Comparison of ENCODE assay signal across 19 cellular contexts in the genomic region with DNA sequence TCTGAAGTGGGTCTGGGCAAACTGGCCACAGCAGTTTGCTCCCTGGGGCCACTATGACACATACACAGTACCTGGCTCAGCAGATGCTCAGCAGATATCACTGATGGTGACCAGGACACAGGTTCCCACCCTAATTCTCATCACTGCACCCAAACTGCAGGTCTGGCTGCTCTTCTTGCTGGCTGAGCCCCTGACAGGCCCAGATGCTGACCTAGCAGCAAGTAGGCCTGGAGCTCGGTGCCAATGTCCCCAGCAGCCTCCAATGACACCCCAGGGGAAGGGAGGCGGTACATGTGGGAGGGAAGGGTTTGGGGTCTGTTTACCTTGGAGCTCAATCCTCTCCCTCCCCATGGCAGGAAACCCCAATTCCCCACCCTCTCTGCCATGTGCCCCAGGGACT. TPM values are rescaled to one million over a fixed set of nuclear protein-coding genes. Genes with fewer than 3 reads are reported as not detected.
"Had no signal": no experiment of that assay in that cellular context is flagged by ENCODE, and none has a peak within 500 bp of the region (broad histone marks: within the 10 kb centered on the region; RNA-seq: fewer than 3 reads in every experiment).

No MANE protein-coding gene starts in this region.

- H3K9me3 ChIP-seq: colonic mucosa, heart right ventricle, mucosa of descending colon, suprapubic skin, upper lobe of left lung had no signal

- H3K4me3 ChIP-seq: colonic mucosa, heart right ventricle, mucosa of descending colon, suprapubic skin, upper lobe of left lung had no signal

- H3K9me3 Mint-ChIP-seq: naive thymus-derived CD8-positive, alpha-beta T cell; T-helper 1 cell treated with Interleukin-12 subunit alpha and Interleukin-12 subunit beta and Interleukin-4 antibody, amounts not matched to agents 30 μg/mL and 1 μg/mL, for 36 hours had no signal

- H3K27me3 Mint-ChIP-seq: naive thymus-derived CD8-positive, alpha-beta T cell had no signal

- ATAC-seq: heart right ventricle; left lobe of liver; mucosa of descending colon; naive thymus-derived CD8-positive, alpha-beta T cell; stimulated activated naive CD8-positive, alpha-beta T cell treated with anti-CD3 and anti-CD28 coated beads, Interleukin-15, Interleukin-2, amounts not matched to agents 100 U/mL and 50 U/mL, for 24 hours had no signal

- H3K27ac Mint-ChIP-seq: T-helper 1 cell treated with Interleukin-12 subunit alpha and Interleukin-12 subunit beta and Interleukin-4 antibody, amounts not matched to agents 30 μg/mL and 1 μg/mL, for 36 hours had no signal

- H3K27ac ChIP-seq: colonic mucosa, heart right ventricle, suprapubic skin, upper lobe of left lung had no signal

- H3K4me3 Mint-ChIP-seq: T-helper 1 cell treated with Interleukin-12 subunit alpha and Interleukin-12 subunit beta and Interleukin-4 antibody, amounts not matched to agents 30 μg/mL and 1 μg/mL, for 36 hours had no signal

- DNase-seq: activated CD4-positive, CD25-positive, alpha-beta regulatory T cell; activated gamma-delta T cell; activated T-cell treated with anti-CD3 and anti-CD28 coated beads, Interleukin-2, amount 50 U/mL, for 48 hours; caudate nucleus; colonic mucosa; effector CD8-positive, alpha-beta T cell; heart right ventricle; mucosa of descending colon; naive thymus-derived CD8-positive, alpha-beta T cell; stimulated activated CD4-positive, alpha-beta T cell treated with anti-CD3 and anti-CD28 coated beads, Interleukin-2, amount 100 ng/mL, for 48 hours; stimulated activated CD8-positive, alpha-beta memory T cell treated with anti-CD3 and anti-CD28 coated beads, Interleukin-4, amount 100 ng/mL, for 48 hours; stimulated activated naive CD8-positive, alpha-beta T cell treated with anti-CD3 and anti-CD28 coated beads, Interleukin-15, Interleukin-2, amounts not matched to agents 100 U/mL and 50 U/mL, for 24 hours; upper lobe of left lung had no signal

- H3K27me3 ChIP-seq: colonic mucosa, heart right ventricle, suprapubic skin, upper lobe of left lung had no signal

RNA-seq across cellular contexts. Expression of a gene that starts 18.4 kb away (rescaled TPM):
- polyA plus RNA-seq: fibroblast of lung had no signal

RNA-seq across cellular contexts. Expression of a gene that starts 25.9 kb away (rescaled TPM):
- total RNA-seq: colonic mucosa; fibroblast of lung; frontal cortex; heart right ventricle; left lobe of liver; mucosa of descending colon; naive thymus-derived CD8-positive, alpha-beta T cell; omental fat pad; suprapubic skin had no signal
- polyA plus RNA-seq: heart right ventricle; naive thymus-derived CD8-positive, alpha-beta T cell had no signal

RNA-seq across cellular contexts. Expression of a gene that starts 32.2 kb away (rescaled TPM):
- total RNA-seq: heart right ventricle, left lobe of liver had no signal
- polyA plus RNA-seq: naive thymus-derived CD8-positive, alpha-beta T cell had no signal
